ENCODE assay signal across 20 cellular contexts in genomic region chr11:2797741-2798361, GRCh38.
DNase-seq lines count a peak whose midpoint lies in the region; ATAC-seq and TF ChIP-seq lines count a peak whose summit lies in the region.
"Had no signal": no experiment of that assay in that cellular context is flagged by ENCODE, and none has a peak within 500 bp of the region (broad histone marks: within the 10 kb centered on the region; RNA-seq: fewer than 3 reads in every experiment).

No MANE protein-coding gene starts in this region.

- no peak overlapping the region for H3K4me3 ChIP-seq in suprapubic skin
- H3K4me3 ChIP-seq: A549, neural progenitor cell, skin epidermis had no signal

- H3K4me1 ChIP-seq in suprapubic skin = no peaks in the 10 kb centered on the region
- H3K4me1 ChIP-seq: A549, neural progenitor cell had no signal

- no peaks in the 10 kb centered on the region for H3K27me3 ChIP-seq in suprapubic skin

- no peak overlapping the region for H3K27ac ChIP-seq in suprapubic skin
- H3K27ac ChIP-seq: A549, neural progenitor cell, skin epidermis had no signal

- no peak for TF ChIP-seq CTCF in chondrocyte (IDR thresholded peaks at IDR 0.05)
- TF ChIP-seq CTCF in mesothelial cell of epicardium (IDR thresholded peaks at IDR 0.05; ENCODE audit: unreplicated experiment) = no peak
- TF ChIP-seq CTCF in suprapubic skin (IDR thresholded peaks at IDR 0.05) = no peak

- H3K36me3 Mint-ChIP-seq in activated T-cell treated with anti-CD3 and anti-CD28 coated beads, Interleukin-2, amount 50 U/mL, for 24 hours (ENCODE audit: low read depth) = no peaks in the 10 kb centered on the region
- H3K36me3 Mint-ChIP-seq in activated T-cell treated with anti-CD3 and anti-CD28 coated beads, Interleukin-2, amount 50 U/mL, for 72 hours (ENCODE audit: insufficient read depth in 2 of 2) = no peaks in the 10 kb centered on the region
- H3K36me3 Mint-ChIP-seq in chondrocyte (ENCODE audit: low read depth) (peaks cover 6% of the 10 kb centered on the region), mesothelial cell of epicardium (no peaks in the 10 kb centered on the region)

- 97% methylated on average over 8 of the region's 9 CpGs for WGBS in suprapubic skin

- no peak overlapping the region for H3K4me3 Mint-ChIP-seq in activated T-cell treated with anti-CD3 and anti-CD28 coated beads, Interleukin-2, amount 50 U/mL, for 24 hours
- H3K4me3 Mint-ChIP-seq in activated T-cell treated with anti-CD3 and anti-CD28 coated beads, Interleukin-2, amount 50 U/mL, for 72 hours = no peak overlapping the region
- H3K4me3 Mint-ChIP-seq in chondrocyte (ENCODE audit: unreplicated experiment) (no peak overlapping the region), mesothelial cell of epicardium (no peak overlapping the region)
- H3K4me3 Mint-ChIP-seq: activated CD4-positive, alpha-beta T cell treated with anti-CD3 and anti-CD28 coated beads, Interleukin-2, amount 10 ng/mL, durations not matched to agents 7 days and 5 days; CD4-positive, CD25-positive, alpha-beta regulatory T cell; dendritic cell treated with granulocyte-macrophage colony-stimulating factor and Interleukin-4, amounts not matched to agents 40 ng/mL and 50 ng/mL, for 4 days; memory B cell had no signal

- H3K27me3 Mint-ChIP-seq in activated T-cell treated with anti-CD3 and anti-CD28 coated beads, Interleukin-2, amount 50 U/mL, for 24 hours = no peaks in the 10 kb centered on the region
- no peaks in the 10 kb centered on the region for H3K27me3 Mint-ChIP-seq in activated T-cell treated with anti-CD3 and anti-CD28 coated beads, Interleukin-2, amount 50 U/mL, for 72 hours (ENCODE audit: low read depth)
- H3K27me3 Mint-ChIP-seq in chondrocyte (ENCODE audit: low read depth) = peaks cover 15% of the 10 kb centered on the region
- H3K27me3 Mint-ChIP-seq in mesothelial cell of epicardium (ENCODE audit: low read depth) = no peaks in the 10 kb centered on the region
- H3K27me3 Mint-ChIP-seq: activated CD4-positive, alpha-beta T cell treated with anti-CD3 and anti-CD28 coated beads, Interleukin-2, amount 10 ng/mL, durations not matched to agents 7 days and 5 days; CD4-positive, CD25-positive, alpha-beta regulatory T cell; dendritic cell treated with granulocyte-macrophage colony-stimulating factor and Interleukin-4, amounts not matched to agents 40 ng/mL and 50 ng/mL, for 4 days; memory B cell had no signal

- no peaks in the 10 kb centered on the region for H3K9me3 ChIP-seq in suprapubic skin

- no peak for ATAC-seq in activated T-cell treated with anti-CD3 and anti-CD28 coated beads, Interleukin-2, amount 50 U/mL, for 72 hours (replicated peaks in 1 of 2)
- no peak for ATAC-seq in GM19397 (IDR thresholded peaks at IDR 0.05; ENCODE audit: unreplicated experiment)
- ATAC-seq: A549 had no signal

- no peak overlapping the region for H3K27ac Mint-ChIP-seq in activated T-cell treated with anti-CD3 and anti-CD28 coated beads, Interleukin-2, amount 50 U/mL, for 24 hours
- H3K27ac Mint-ChIP-seq in activated T-cell treated with anti-CD3 and anti-CD28 coated beads, Interleukin-2, amount 50 U/mL, for 72 hours = no peak overlapping the region
- H3K27ac Mint-ChIP-seq in chondrocyte (ENCODE audit: unreplicated experiment) = no peak overlapping the region
- H3K27ac Mint-ChIP-seq in mesothelial cell of epicardium = no peak overlapping the region
- H3K27ac Mint-ChIP-seq: activated CD4-positive, alpha-beta T cell treated with anti-CD3 and anti-CD28 coated beads, Interleukin-2, amount 10 ng/mL, durations not matched to agents 7 days and 5 days; activated T-helper 2 cell treated with anti-CD3 and anti-CD28 coated beads, Interferon-gamma antibody, Interleukin-2, Interleukin-4, amounts not matched to agents 10 μg/mL and 5 μg/mL and 100 μg/mL, durations not matched to agents 14 hours and 24 hours and 36 hours; CD4-positive, CD25-positive, alpha-beta regulatory T cell; dendritic cell treated with granulocyte-macrophage colony-stimulating factor and Interleukin-4, amounts not matched to agents 40 ng/mL and 50 ng/mL, for 4 days; memory B cell; neural progenitor cell had no signal

- no peak for TF ChIP-seq EP300 in suprapubic skin (IDR thresholded peaks at IDR 0.05)

- TF ChIP-seq POLR2A in suprapubic skin (IDR thresholded peaks at IDR 0.05) = no peak

- H3K9me3 Mint-ChIP-seq in activated T-cell treated with anti-CD3 and anti-CD28 coated beads, Interleukin-2, amount 50 U/mL, for 24 hours = no peaks in the 10 kb centered on the region
- H3K9me3 Mint-ChIP-seq in activated T-cell treated with anti-CD3 and anti-CD28 coated beads, Interleukin-2, amount 50 U/mL, for 72 hours = no peaks in the 10 kb centered on the region
- peaks cover 10% of the 10 kb centered on the region for H3K9me3 Mint-ChIP-seq in chondrocyte (ENCODE audit: low read depth)
- peaks cover 10% of the 10 kb centered on the region for H3K9me3 Mint-ChIP-seq in mesothelial cell of epicardium
- H3K9me3 Mint-ChIP-seq: activated CD4-positive, alpha-beta T cell treated with anti-CD3 and anti-CD28 coated beads, Interleukin-2, amount 10 ng/mL, durations not matched to agents 7 days and 5 days; activated T-helper 2 cell treated with anti-CD3 and anti-CD28 coated beads, Interferon-gamma antibody, Interleukin-2, Interleukin-4, amounts not matched to agents 10 μg/mL and 5 μg/mL and 100 μg/mL, durations not matched to agents 14 hours and 24 hours and 36 hours; CD4-positive, CD25-positive, alpha-beta regulatory T cell; dendritic cell treated with granulocyte-macrophage colony-stimulating factor and Interleukin-4, amounts not matched to agents 40 ng/mL and 50 ng/mL, for 4 days; memory B cell had no signal

- no peaks in the 10 kb centered on the region for H3K4me1 Mint-ChIP-seq in activated T-cell treated with anti-CD3 and anti-CD28 coated beads, Interleukin-2, amount 50 U/mL, for 24 hours (ENCODE audit: low read depth)
- no peaks in the 10 kb centered on the region for H3K4me1 Mint-ChIP-seq in activated T-cell treated with anti-CD3 and anti-CD28 coated beads, Interleukin-2, amount 50 U/mL, for 72 hours (ENCODE audit: low read depth)
- H3K4me1 Mint-ChIP-seq in chondrocyte (ENCODE audit: low read depth) (no peaks in the 10 kb centered on the region), mesothelial cell of epicardium (peaks cover 20% of the 10 kb centered on the region)
- H3K4me1 Mint-ChIP-seq: activated CD4-positive, alpha-beta T cell treated with anti-CD3 and anti-CD28 coated beads, Interleukin-2, amount 10 ng/mL, durations not matched to agents 7 days and 5 days; CD4-positive, CD25-positive, alpha-beta regulatory T cell had no signal

- DNase-seq in activated T-cell treated with anti-CD3 and anti-CD28 coated beads, Interleukin-2, amount 50 U/mL, for 24 hours = peak; percentile 15
- no peak for DNase-seq in activated T-cell treated with anti-CD3 and anti-CD28 coated beads, Interleukin-2, amount 50 U/mL, for 72 hours
- DNase-seq in chondrocyte (ENCODE audit: low spot score) = peak; percentile 67
- DNase-seq in mesothelial cell of epicardium (ENCODE audit: low spot score in 2 of 2, unreplicated experiment in 2 of 2) = peak; percentile 10 to 31
- peak; percentile 51 to 74 for DNase-seq in suprapubic skin (ENCODE audit: low spot score in 2 of 2)
- DNase-seq in CD1c-positive myeloid dendritic cell (ENCODE audit: extremely low spot score) = no peak
- DNase-seq in iPS-NIHi7 (ENCODE audit: extremely low spot score) = no peak
- DNase-seq: activated CD4-positive, alpha-beta T cell treated with anti-CD3 and anti-CD28 coated beads, Interleukin-2, amount 10 ng/mL, durations not matched to agents 7 days and 5 days; erythroblast; NCI-H1694; SIG-M5; trophoblast cell had no signal

- no peaks in the 10 kb centered on the region for H3K36me3 ChIP-seq in suprapubic skin
- H3K36me3 ChIP-seq: neural progenitor cell had no signal

Comparison
In these comparisons a context has a peak if more than half of its experiments do, and no peak if none do; other contexts are left out.
1. DNase-seq: peak in activated T-cell treated with anti-CD3 and anti-CD28 coated beads, Interleukin-2, amount 50 U/mL, for 24 hours (single experiment), chondrocyte (single experiment), mesothelial cell of epicardium (2 of 2) and suprapubic skin (2 of 2); none in activated T-cell treated with anti-CD3 and anti-CD28 coated beads, Interleukin-2, amount 50 U/mL, for 72 hours (0 of 2), CD1c-positive myeloid dendritic cell (single experiment) and iPS-NIHi7 (single experiment).